In genomic region chr17:66228887-66229782, GRCh38 we compare ENCODE assay signal across 1 cellular context.
TF ChIP-seq lines count a peak whose summit lies in the region.

Gene APOH, minus strand, starts transcription at chr17:66229415. Its CDS starts 36 bp downstream, at chr17:66229379.

TF ChIP-seq in A549, 52 proteins besides CTCF, POLR2A, EP300 and RAD21 (continued from another document):
- TF ChIP-seq ESRRA (IDR thresholded peaks at IDR 0.05; ENCODE audit: borderline replicate concordance, low read length) (no peak), RFX5 (IDR thresholded peaks at IDR 0.05) (no peak), RARB (CRISPR knock-in tag; IDR thresholded peaks at IDR 0.05) (no peak), REST (IDR thresholded peaks at IDR 0.05) (no peak), NFE2L2 (conservative IDR thresholded peaks at IDR 0.05; ENCODE audit: low read length) (no peak), CBX2 (IDR thresholded peaks at IDR 0.05; ENCODE audit: borderline replicate concordance, low read depth) (no peak), HDAC2 (IDR thresholded peaks at IDR 0.05) (no peak; the same call in 1 of the 2 replicates), EHMT2 (IDR thresholded peaks at IDR 0.05; ENCODE audit: low read depth) (0 out of 2 replicates have a peak, but pooled peaks have one; percentile 53), HOXB13 (CRISPR knock-in tag; IDR thresholded peaks at IDR 0.05; ENCODE audit: low read depth) (no peak), TP53 (CRISPR knock-in tag; IDR thresholded peaks at IDR 0.05) (no peak), KDM1A (IDR thresholded peaks at IDR 0.05; ENCODE audit: low read depth) (peak; percentile 61; the same call in 1 of the 2 replicates), JUNB (IDR thresholded peaks at IDR 0.05) (peak; percentile 81), ZFP36 (IDR thresholded peaks at IDR 0.05; ENCODE audit: borderline replicate concordance, partially characterized antibody) (no peak), MAZ (IDR thresholded peaks at IDR 0.05; ENCODE audit: borderline replicate concordance, low read depth, low read length) (no peak), CEBPB (IDR thresholded peaks at IDR 0.05) (peak; percentile 52 to 59; a peak in 2 of 4 replicates), HEYL (CRISPR knock-in tag; IDR thresholded peaks at IDR 0.05) (no peak), ATOH8 (CRISPR knock-in tag; IDR thresholded peaks at IDR 0.05; ENCODE audit: low read depth) (no peak), JUN (IDR thresholded peaks at IDR 0.05) (peak; percentile 45 to 46; a peak in 2 of 5 replicates), GATA3 (IDR thresholded peaks at IDR 0.05; ENCODE audit: borderline replicate concordance) (peak; percentile 42; the same call in 1 of the 2 replicates), HOXA7 (CRISPR knock-in tag; IDR thresholded peaks at IDR 0.05) (no peak), FOSB (CRISPR knock-in tag; IDR thresholded peaks at IDR 0.05) (no peak; the same call in 1 of the 2 replicates), NR3C1 (IDR thresholded peaks at IDR 0.05) (no peak), MAX (IDR thresholded peaks at IDR 0.05) (peak; percentile 68; the same call in 1 of the 2 replicates), E2F6 (IDR thresholded peaks at IDR 0.05; ENCODE audit: borderline replicate concordance, low read depth) (no peak), HOXB5 (CRISPR knock-in tag; IDR thresholded peaks at IDR 0.05) (no peak), CHD4 (IDR thresholded peaks at IDR 0.05; ENCODE audit: borderline replicate concordance) (peak; percentile 95)
